In the genomic region with DNA sequence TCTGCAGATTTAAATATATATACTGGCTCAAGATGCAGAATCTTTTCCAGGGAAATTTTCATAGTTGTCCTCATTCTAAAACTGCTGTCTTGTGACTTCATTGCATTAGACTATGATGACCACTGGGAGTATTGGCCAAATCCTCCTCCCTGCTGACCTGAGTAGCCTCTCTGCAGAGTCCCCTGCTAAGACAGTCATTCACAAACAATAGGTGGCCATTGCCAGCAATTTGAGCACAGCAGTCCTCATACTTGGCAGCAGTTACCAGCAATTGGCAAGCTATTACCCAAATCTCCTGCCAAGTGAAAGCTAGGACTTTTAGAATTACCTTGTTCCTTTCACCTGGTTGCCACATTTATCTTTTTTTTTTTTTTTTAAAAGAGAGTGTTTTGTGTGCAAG, we compare ENCODE assay signal across 1 cellular context.
TF ChIP-seq lines count a peak whose summit lies in the region.

No MANE protein-coding gene starts in this region.

TF ChIP-seq in WTC11, 78 proteins besides CTCF, POLR2A, EP300 and RAD21 (continued from another document):
- TF ChIP-seq, protein P1, sequence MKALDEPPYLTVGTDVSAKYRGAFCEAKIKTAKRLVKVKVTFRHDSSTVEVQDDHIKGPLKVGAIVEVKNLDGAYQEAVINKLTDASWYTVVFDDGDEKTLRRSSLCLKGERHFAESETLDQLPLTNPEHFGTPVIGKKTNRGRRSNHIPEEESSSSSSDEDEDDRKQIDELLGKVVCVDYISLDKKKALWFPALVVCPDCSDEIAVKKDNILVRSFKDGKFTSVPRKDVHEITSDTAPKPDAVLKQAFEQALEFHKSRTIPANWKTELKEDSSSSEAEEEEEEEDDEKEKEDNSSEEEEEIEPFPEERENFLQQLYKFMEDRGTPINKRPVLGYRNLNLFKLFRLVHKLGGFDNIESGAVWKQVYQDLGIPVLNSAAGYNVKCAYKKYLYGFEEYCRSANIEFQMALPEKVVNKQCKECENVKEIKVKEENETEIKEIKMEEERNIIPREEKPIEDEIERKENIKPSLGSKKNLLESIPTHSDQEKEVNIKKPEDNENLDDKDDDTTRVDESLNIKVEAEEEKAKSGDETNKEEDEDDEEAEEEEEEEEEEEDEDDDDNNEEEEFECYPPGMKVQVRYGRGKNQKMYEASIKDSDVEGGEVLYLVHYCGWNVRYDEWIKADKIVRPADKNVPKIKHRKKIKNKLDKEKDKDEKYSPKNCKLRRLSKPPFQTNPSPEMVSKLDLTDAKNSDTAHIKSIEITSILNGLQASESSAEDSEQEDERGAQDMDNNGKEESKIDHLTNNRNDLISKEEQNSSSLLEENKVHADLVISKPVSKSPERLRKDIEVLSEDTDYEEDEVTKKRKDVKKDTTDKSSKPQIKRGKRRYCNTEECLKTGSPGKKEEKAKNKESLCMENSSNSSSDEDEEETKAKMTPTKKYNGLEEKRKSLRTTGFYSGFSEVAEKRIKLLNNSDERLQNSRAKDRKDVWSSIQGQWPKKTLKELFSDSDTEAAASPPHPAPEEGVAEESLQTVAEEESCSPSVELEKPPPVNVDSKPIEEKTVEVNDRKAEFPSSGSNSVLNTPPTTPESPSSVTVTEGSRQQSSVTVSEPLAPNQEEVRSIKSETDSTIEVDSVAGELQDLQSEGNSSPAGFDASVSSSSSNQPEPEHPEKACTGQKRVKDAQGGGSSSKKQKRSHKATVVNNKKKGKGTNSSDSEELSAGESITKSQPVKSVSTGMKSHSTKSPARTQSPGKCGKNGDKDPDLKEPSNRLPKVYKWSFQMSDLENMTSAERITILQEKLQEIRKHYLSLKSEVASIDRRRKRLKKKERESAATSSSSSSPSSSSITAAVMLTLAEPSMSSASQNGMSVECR (CRISPR knock-in tag; IDR thresholded peaks at IDR 0.05; ENCODE audit: borderline replicate concordance) = no peak
- TF ChIP-seq, protein P2, sequence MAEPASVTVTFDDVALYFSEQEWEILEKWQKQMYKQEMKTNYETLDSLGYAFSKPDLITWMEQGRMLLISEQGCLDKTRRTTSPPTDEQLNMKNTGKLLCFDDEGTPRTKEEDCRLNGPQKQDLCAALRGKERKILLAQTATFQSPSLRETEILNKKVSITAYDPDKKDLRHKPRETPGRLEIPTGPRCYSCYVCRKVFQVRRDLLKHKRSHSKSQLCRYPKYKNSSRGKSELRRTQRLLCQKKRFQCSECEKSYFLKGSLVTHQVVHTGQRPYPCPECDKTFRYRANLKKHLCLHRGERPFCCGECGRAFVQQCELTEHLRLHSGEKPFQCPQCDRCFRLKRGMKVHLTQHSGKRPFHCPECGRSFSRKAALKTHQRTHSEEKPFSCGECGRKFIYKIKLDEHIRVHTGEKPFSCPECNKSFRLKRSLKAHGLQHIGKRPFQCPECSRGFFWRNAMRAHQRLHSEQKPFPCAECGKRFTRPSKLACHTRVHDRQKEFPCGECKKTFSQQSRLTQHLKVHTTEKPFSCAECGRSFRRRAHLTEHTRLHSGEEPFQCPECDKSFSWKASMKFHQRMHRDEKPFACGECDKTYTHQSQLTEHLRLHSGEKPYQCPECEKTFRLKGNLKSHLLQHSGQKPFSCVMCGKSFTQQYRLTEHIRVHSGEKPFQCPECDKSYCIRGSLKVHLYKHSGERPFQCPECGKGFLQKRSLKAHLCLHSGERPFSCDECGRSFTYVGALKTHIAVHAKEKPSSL (CRISPR knock-in tag; conservative IDR thresholded peaks at IDR 0.05) = peak; percentile 89
- TF ChIP-seq MYBL2 (CRISPR knock-in tag; IDR thresholded peaks at IDR 0.05) (no peak), ZNF671 (CRISPR knock-in tag; IDR thresholded peaks at IDR 0.05) (peak; percentile 56; the same call in 1 of the 2 replicates), ZNF138 (CRISPR knock-in tag; conservative IDR thresholded peaks at IDR 0.05) (0 out of 2 replicates have a peak, but pooled peaks have one; percentile 37), GRHL2 (CRISPR knock-in tag; IDR thresholded peaks at IDR 0.05; ENCODE audit: insufficient replicate concordance, severe bottlenecking) (no peak), RELA (CRISPR knock-in tag; IDR thresholded peaks at IDR 0.05; ENCODE audit: borderline replicate concordance) (no peak), TP53 (CRISPR knock-in tag; IDR thresholded peaks at IDR 0.05) (no peak), CREM (CRISPR knock-in tag; IDR thresholded peaks at IDR 0.05) (0 out of 2 replicates have a peak, but pooled peaks have one; percentile 27), ZNF416 (CRISPR knock-in tag; IDR thresholded peaks at IDR 0.05) (0 out of 2 replicates have a peak, but pooled peaks have one; percentile 38), FOXK1 (CRISPR knock-in tag; IDR thresholded peaks at IDR 0.05) (no peak), SOX15 (CRISPR knock-in tag; IDR thresholded peaks at IDR 0.05) (no peak), ZNF263 (CRISPR knock-in tag; IDR thresholded peaks at IDR 0.05; ENCODE audit: low read depth) (no peak), ETV6 (CRISPR knock-in tag; IDR thresholded peaks at IDR 0.05) (peak; percentile 76), ZNF396 (CRISPR knock-in tag; IDR thresholded peaks at IDR 0.05; ENCODE audit: borderline replicate concordance) (no peak), ZNF423 (CRISPR knock-in tag; IDR thresholded peaks at IDR 0.05) (peak; percentile 96), NFYB (CRISPR knock-in tag; conservative IDR thresholded peaks at IDR 0.05; ENCODE audit: low read depth) (no peak), GTF2I (CRISPR knock-in tag; conservative IDR thresholded peaks at IDR 0.05) (no peak), NFE2L1 (CRISPR knock-in tag; IDR thresholded peaks at IDR 0.05) (no peak), TEAD1 (CRISPR knock-in tag; IDR thresholded peaks at IDR 0.05) (peak; percentile 87; the same call in 1 of the 2 replicates)
- TF ChIP-seq, protein P3, sequence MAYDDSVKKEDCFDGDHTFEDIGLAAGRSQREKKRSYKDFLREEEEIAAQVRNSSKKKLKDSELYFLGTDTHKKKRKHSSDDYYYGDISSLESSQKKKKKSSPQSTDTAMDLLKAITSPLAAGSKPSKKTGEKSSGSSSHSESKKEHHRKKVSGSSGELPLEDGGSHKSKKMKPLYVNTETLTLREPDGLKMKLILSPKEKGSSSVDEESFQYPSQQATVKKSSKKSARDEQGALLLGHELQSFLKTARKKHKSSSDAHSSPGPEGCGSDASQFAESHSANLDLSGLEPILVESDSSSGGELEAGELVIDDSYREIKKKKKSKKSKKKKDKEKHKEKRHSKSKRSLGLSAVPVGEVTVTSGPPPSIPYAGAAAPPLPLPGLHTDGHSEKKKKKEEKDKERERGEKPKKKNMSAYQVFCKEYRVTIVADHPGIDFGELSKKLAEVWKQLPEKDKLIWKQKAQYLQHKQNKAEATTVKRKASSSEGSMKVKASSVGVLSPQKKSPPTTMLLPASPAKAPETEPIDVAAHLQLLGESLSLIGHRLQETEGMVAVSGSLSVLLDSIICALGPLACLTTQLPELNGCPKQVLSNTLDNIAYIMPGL (CRISPR knock-in tag; IDR thresholded peaks at IDR 0.05) = no peak
- TF ChIP-seq, protein P4, sequence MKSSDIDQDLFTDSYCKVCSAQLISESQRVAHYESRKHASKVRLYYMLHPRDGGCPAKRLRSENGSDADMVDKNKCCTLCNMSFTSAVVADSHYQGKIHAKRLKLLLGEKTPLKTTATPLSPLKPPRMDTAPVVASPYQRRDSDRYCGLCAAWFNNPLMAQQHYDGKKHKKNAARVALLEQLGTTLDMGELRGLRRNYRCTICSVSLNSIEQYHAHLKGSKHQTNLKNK (CRISPR knock-in tag; IDR thresholded peaks at IDR 0.05) = peak; percentile 99
- TF ChIP-seq, protein P5, sequence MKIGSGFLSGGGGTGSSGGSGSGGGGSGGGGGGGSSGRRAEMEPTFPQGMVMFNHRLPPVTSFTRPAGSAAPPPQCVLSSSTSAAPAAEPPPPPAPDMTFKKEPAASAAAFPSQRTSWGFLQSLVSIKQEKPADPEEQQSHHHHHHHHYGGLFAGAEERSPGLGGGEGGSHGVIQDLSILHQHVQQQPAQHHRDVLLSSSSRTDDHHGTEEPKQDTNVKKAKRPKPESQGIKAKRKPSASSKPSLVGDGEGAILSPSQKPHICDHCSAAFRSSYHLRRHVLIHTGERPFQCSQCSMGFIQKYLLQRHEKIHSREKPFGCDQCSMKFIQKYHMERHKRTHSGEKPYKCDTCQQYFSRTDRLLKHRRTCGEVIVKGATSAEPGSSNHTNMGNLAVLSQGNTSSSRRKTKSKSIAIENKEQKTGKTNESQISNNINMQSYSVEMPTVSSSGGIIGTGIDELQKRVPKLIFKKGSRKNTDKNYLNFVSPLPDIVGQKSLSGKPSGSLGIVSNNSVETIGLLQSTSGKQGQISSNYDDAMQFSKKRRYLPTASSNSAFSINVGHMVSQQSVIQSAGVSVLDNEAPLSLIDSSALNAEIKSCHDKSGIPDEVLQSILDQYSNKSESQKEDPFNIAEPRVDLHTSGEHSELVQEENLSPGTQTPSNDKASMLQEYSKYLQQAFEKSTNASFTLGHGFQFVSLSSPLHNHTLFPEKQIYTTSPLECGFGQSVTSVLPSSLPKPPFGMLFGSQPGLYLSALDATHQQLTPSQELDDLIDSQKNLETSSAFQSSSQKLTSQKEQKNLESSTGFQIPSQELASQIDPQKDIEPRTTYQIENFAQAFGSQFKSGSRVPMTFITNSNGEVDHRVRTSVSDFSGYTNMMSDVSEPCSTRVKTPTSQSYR (CRISPR knock-in tag; IDR thresholded peaks at IDR 0.05) = no peak
- TF ChIP-seq, protein P6, sequence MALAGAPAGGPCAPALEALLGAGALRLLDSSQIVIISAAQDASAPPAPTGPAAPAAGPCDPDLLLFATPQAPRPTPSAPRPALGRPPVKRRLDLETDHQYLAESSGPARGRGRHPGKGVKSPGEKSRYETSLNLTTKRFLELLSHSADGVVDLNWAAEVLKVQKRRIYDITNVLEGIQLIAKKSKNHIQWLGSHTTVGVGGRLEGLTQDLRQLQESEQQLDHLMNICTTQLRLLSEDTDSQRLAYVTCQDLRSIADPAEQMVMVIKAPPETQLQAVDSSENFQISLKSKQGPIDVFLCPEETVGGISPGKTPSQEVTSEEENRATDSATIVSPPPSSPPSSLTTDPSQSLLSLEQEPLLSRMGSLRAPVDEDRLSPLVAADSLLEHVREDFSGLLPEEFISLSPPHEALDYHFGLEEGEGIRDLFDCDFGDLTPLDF (CRISPR knock-in tag; IDR thresholded peaks at IDR 0.05) = no peak
- TF ChIP-seq, protein P7, sequence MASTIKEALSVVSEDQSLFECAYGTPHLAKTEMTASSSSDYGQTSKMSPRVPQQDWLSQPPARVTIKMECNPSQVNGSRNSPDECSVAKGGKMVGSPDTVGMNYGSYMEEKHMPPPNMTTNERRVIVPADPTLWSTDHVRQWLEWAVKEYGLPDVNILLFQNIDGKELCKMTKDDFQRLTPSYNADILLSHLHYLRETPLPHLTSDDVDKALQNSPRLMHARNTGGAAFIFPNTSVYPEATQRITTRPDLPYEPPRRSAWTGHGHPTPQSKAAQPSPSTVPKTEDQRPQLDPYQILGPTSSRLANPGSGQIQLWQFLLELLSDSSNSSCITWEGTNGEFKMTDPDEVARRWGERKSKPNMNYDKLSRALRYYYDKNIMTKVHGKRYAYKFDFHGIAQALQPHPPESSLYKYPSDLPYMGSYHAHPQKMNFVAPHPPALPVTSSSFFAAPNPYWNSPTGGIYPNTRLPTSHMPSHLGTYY (CRISPR knock-in tag; IDR thresholded peaks at IDR 0.05) = 0 out of 2 replicates have a peak, but pooled peaks have one; percentile 57
- TF ChIP-seq, protein P8, sequence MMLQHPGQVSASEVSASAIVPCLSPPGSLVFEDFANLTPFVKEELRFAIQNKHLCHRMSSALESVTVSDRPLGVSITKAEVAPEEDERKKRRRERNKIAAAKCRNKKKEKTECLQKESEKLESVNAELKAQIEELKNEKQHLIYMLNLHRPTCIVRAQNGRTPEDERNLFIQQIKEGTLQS (CRISPR knock-in tag; conservative IDR thresholded peaks at IDR 0.05) = no peak
- TF ChIP-seq, protein P9, sequence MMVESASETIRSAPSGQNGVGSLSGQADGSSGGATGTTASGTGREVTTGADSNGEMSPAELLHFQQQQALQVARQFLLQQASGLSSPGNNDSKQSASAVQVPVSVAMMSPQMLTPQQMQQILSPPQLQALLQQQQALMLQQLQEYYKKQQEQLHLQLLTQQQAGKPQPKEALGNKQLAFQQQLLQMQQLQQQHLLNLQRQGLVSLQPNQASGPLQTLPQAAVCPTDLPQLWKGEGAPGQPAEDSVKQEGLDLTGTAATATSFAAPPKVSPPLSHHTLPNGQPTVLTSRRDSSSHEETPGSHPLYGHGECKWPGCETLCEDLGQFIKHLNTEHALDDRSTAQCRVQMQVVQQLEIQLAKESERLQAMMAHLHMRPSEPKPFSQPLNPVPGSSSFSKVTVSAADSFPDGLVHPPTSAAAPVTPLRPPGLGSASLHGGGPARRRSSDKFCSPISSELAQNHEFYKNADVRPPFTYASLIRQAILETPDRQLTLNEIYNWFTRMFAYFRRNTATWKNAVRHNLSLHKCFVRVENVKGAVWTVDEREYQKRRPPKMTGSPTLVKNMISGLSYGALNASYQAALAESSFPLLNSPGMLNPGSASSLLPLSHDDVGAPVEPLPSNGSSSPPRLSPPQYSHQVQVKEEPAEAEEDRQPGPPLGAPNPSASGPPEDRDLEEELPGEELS (CRISPR knock-in tag; IDR thresholded peaks at IDR 0.05) = peak; percentile 73; the same call in 1 of the 2 replicates
- TF ChIP-seq, protein P10, sequence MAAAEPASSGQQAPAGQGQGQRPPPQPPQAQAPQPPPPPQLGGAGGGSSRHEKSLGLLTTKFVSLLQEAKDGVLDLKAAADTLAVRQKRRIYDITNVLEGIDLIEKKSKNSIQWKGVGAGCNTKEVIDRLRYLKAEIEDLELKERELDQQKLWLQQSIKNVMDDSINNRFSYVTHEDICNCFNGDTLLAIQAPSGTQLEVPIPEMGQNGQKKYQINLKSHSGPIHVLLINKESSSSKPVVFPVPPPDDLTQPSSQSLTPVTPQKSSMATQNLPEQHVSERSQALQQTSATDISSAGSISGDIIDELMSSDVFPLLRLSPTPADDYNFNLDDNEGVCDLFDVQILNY (CRISPR knock-in tag; IDR thresholded peaks at IDR 0.05) = no peak
- TF ChIP-seq, protein P11, sequence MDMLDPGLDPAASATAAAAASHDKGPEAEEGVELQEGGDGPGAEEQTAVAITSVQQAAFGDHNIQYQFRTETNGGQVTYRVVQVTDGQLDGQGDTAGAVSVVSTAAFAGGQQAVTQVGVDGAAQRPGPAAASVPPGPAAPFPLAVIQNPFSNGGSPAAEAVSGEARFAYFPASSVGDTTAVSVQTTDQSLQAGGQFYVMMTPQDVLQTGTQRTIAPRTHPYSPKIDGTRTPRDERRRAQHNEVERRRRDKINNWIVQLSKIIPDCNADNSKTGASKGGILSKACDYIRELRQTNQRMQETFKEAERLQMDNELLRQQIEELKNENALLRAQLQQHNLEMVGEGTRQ (CRISPR knock-in tag; IDR thresholded peaks at IDR 0.05) = peak; percentile 28; the same call in 1 of the 2 replicates
